8 cellular contexts compared by ENCODE assay signal in genomic region chr12:121499929-121500793, GRCh38.
DNase-seq lines count a peak whose midpoint lies in the region; ATAC-seq and TF ChIP-seq lines count a peak whose summit lies in the region.

No MANE protein-coding gene starts in this region.

- H3K14ac ChIP-seq in neuronal stem cell (ENCODE audit: low read length), result no peak overlapping the region

- no peak for TF ChIP-seq EP300 in Ishikawa (IDR thresholded peaks at IDR 0.05; ENCODE audit: borderline replicate concordance)

- H3K27ac ChIP-seq in neuronal stem cell (replicated peaks; ENCODE audit: low read length), result peak overlapping the region; percentile 83

- peak overlapping the region; percentile 71 for H3K18ac ChIP-seq in neuronal stem cell (ENCODE audit: low read length)

- H2BK5ac ChIP-seq in neuronal stem cell (ENCODE audit: low read length), result peak overlapping the region; percentile 82

- TF ChIP-seq RAD21 in Ishikawa (IDR thresholded peaks at IDR 0.05; ENCODE audit: low read depth), result peak; percentile 76

- peak overlapping the region; percentile 49 for H3K4me2 ChIP-seq in neuronal stem cell (ENCODE audit: insufficient read depth, low read length, poor library complexity, severe bottlenecking)

- peak; percentile 93 for TF ChIP-seq CTCF in fibroblast of pulmonary artery (IDR thresholded peaks at IDR 0.05; ENCODE audit: low read length, missing control alignments)

- H3K4me1 ChIP-seq in neuronal stem cell (ENCODE audit: control insufficient read depth in 2 of 2, insufficient read depth in 1 of 2, low read depth in 1 of 2, low read length in 2 of 2), result peaks cover 2 to 7% of the 10 kb centered on the region in 2 donors

- H3K27me3 ChIP-seq in neuronal stem cell (ENCODE audit: control insufficient read depth in 3 of 3, insufficient read depth in 3 of 3, low read depth in 1 of 3, low read length in 3 of 3), result no peaks in the 10 kb centered on the region

- H3K4me3 ChIP-seq in fibroblast of pulmonary artery (replicated peaks; ENCODE audit: low read depth, low read length), result no peak overlapping the region
- H3K4me3 ChIP-seq in neuronal stem cell (ENCODE audit: low read length in 2 of 2), result no peak overlapping the region

- WGBS in neuronal stem cell (ENCODE audit: extremely low coverage in 2 of 2, insufficient read length in 2 of 2, insufficient replicate concordance in 1 of 2), 2 donors, result no CpG with 5 or more reads among the region's 21 CpGs

- H2BK12ac ChIP-seq in neuronal stem cell (ENCODE audit: low read length), result peak overlapping the region; percentile 84

- DNase-seq in DMS153 treated with DMSO at 0.1 percent for 48 hours (lab: John Stamatoyannopoulos, UW; ENCODE audit: unreplicated experiment) (peak; percentile 27), RPMI7951 (ENCODE audit: low read depth) (peak; percentile 55), fibroblast of pulmonary artery (ENCODE audit: low read depth) (peak; percentile 71), neuronal stem cell (ENCODE audit: low spot score) (peak; percentile 71)
- peak; percentile 60 to 61 for DNase-seq in activated T-helper 1 cell treated with anti-CD3 and anti-CD28 coated beads, Interleukin-2, amount 50 U/mL, for 16 hours (ENCODE audit: low read depth in 1 of 2, low spot score in 1 of 2)
- DNase-seq in stimulated activated naive CD8-positive, alpha-beta T cell treated with anti-CD3 and anti-CD28 coated beads, Interleukin-15, Interleukin-2, amounts not matched to agents 100 U/mL and 50 U/mL, for 24 hours, result peak; percentile 82

- ATAC-seq in stimulated activated naive CD8-positive, alpha-beta T cell treated with anti-CD3 and anti-CD28 coated beads, Interleukin-15, Interleukin-2, amounts not matched to agents 100 U/mL and 50 U/mL, for 24 hours, result peak; percentile 72
- ATAC-seq in GM19023 (IDR thresholded peaks at IDR 0.05; ENCODE audit: unreplicated experiment), result no peak

- H2BK15ac ChIP-seq in neuronal stem cell (ENCODE audit: low read length), result peak overlapping the region; percentile 67

- no peak overlapping the region for H3K4ac ChIP-seq in neuronal stem cell (ENCODE audit: low read length)

- peaks cover 4% of the 10 kb centered on the region for H3K79me1 ChIP-seq in neuronal stem cell (ENCODE audit: low read depth, low read length)

- H3K9me3 ChIP-seq in neuronal stem cell (replicated peaks in 1 of 2; ENCODE audit: control insufficient read depth in 2 of 2, insufficient read depth in 1 of 2, low read depth in 1 of 2, low read length in 2 of 2), result peaks cover 0 to 2% of the 10 kb centered on the region in 2 donors

- H4K91ac ChIP-seq in neuronal stem cell (ENCODE audit: low read depth, low read length, poor library complexity), result no peak overlapping the region

- peak overlapping the region; percentile 21 for H3K9ac ChIP-seq in neuronal stem cell (ENCODE audit: low read depth, low read length, poor library complexity)

- no peak overlapping the region for H3K23ac ChIP-seq in neuronal stem cell (ENCODE audit: low read depth, low read length, poor library complexity)

- no peak overlapping the region for H4K8ac ChIP-seq in neuronal stem cell (ENCODE audit: low read depth, low read length)

- peak overlapping the region; percentile 70 for H2AK5ac ChIP-seq in neuronal stem cell (ENCODE audit: low read depth, low read length)

- H2BK120ac ChIP-seq in neuronal stem cell (ENCODE audit: low read depth, low read length), result no peak overlapping the region

- H3K36me3 ChIP-seq in neuronal stem cell (replicated peaks in 1 of 2; ENCODE audit: control insufficient read depth in 2 of 2, insufficient read depth in 2 of 2, low read length in 2 of 2), result peaks cover 18 to 57% of the 10 kb centered on the region in 2 donors

- peak overlapping the region; percentile 48 for H2AFZ ChIP-seq in neuronal stem cell (ENCODE audit: low read length)

TF ChIP-seq in Ishikawa, 13 proteins besides CTCF, POLR2A, EP300 and RAD21:
- TF ChIP-seq FOXM1 (IDR thresholded peaks at IDR 0.05; ENCODE audit: borderline replicate concordance, low read depth), result no peak
- no peak for TF ChIP-seq YY1 (IDR thresholded peaks at IDR 0.05; ENCODE audit: low read depth)
- TF ChIP-seq TEAD4 (IDR thresholded peaks at IDR 0.05), result no peak
- no peak for TF ChIP-seq CREB1 (IDR thresholded peaks at IDR 0.05; ENCODE audit: low read depth)
- TF ChIP-seq USF1 (IDR thresholded peaks at IDR 0.05), result no peak
- TF ChIP-seq, protein P1, sequence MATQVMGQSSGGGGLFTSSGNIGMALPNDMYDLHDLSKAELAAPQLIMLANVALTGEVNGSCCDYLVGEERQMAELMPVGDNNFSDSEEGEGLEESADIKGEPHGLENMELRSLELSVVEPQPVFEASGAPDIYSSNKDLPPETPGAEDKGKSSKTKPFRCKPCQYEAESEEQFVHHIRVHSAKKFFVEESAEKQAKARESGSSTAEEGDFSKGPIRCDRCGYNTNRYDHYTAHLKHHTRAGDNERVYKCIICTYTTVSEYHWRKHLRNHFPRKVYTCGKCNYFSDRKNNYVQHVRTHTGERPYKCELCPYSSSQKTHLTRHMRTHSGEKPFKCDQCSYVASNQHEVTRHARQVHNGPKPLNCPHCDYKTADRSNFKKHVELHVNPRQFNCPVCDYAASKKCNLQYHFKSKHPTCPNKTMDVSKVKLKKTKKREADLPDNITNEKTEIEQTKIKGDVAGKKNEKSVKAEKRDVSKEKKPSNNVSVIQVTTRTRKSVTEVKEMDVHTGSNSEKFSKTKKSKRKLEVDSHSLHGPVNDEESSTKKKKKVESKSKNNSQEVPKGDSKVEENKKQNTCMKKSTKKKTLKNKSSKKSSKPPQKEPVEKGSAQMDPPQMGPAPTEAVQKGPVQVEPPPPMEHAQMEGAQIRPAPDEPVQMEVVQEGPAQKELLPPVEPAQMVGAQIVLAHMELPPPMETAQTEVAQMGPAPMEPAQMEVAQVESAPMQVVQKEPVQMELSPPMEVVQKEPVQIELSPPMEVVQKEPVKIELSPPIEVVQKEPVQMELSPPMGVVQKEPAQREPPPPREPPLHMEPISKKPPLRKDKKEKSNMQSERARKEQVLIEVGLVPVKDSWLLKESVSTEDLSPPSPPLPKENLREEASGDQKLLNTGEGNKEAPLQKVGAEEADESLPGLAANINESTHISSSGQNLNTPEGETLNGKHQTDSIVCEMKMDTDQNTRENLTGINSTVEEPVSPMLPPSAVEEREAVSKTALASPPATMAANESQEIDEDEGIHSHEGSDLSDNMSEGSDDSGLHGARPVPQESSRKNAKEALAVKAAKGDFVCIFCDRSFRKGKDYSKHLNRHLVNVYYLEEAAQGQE (IDR thresholded peaks at IDR 0.05; ENCODE audit: low read depth), result no peak
- no peak for TF ChIP-seq TAF1 (IDR thresholded peaks at IDR 0.05; ENCODE audit: low read depth)
- no peak for TF ChIP-seq ZBTB7A (IDR thresholded peaks at IDR 0.05; ENCODE audit: low read depth)
- no peak for TF ChIP-seq EGR1 (IDR thresholded peaks at IDR 0.05)

Comparison
In these comparisons a context has a peak if more than half of its experiments do, and no peak if none do; other contexts are left out.
1. DNase-seq: peak in every context shown above with its lines; median percentile 82 in stimulated activated naive CD8-positive, alpha-beta T cell treated with anti-CD3 and anti-CD28 coated beads, Interleukin-15, Interleukin-2, amounts not matched to agents 100 U/mL and 50 U/mL, for 24 hours; 71 in fibroblast of pulmonary artery; 71 in neuronal stem cell; 60 in activated T-helper 1 cell treated with anti-CD3 and anti-CD28 coated beads, Interleukin-2, amount 50 U/mL, for 16 hours; 55 in RPMI7951; 27 in DMS153 treated with DMSO at 0.1 percent for 48 hours.